ENCODE assay signal across 13 cellular contexts in genomic region chr21:14527690-14528652, GRCh38. TPM values are rescaled to one million over a fixed set of nuclear protein-coding genes. Genes with fewer than 3 reads are reported as not detected.
A peak's percentile ranks its signal among the peaks of the same experiment; 100 is the strongest.
DNase-seq lines count a peak whose midpoint lies in the region; ATAC-seq and TF ChIP-seq lines count a peak whose summit lies in the region.
"Had no signal": no experiment of that assay in that cellular context is flagged by ENCODE, and none has a peak within 500 bp of the region (broad histone marks: within the 10 kb centered on the region; RNA-seq: fewer than 3 reads in every experiment).

No MANE protein-coding gene starts in this region.

- peaks cover 77% of the 10 kb centered on the region for H3K79me2 ChIP-seq in SU-DHL-6 (ENCODE audit: insufficient read depth, low read length)

- H3K27me3 ChIP-seq in SU-DHL-6 (ENCODE audit: low read length): no peaks in the 10 kb centered on the region
- H3K27me3 ChIP-seq: foreskin keratinocyte, testis had no signal

- peak overlapping the region; percentile 91 for H3K4me3 Mint-ChIP-seq in natural killer cell treated with Interleukin-12 subunit alpha and Interleukin-12 subunit beta and Interleukin-15 and Interleukin-18, amount 100 ng/mL, for 72 hours
- H3K4me3 Mint-ChIP-seq in natural killer cell: no peak overlapping the region

- no peak for DNase-seq in natural killer cell treated with Interleukin-12 subunit alpha and Interleukin-12 subunit beta and Interleukin-15 and Interleukin-18, amount 100 ng/mL, for 72 hours (ENCODE audit: low spot score)
- DNase-seq in natural killer cell (no peak), fibroblast of mammary gland (ENCODE audit: low read depth) (peak; percentile 23), NCI-H524 (lab: John Stamatoyannopoulos, UW) (no peak), hepatic stellate cell (ENCODE audit: low spot score) (no peak), NCI-H2107 (lab: John Stamatoyannopoulos, UW) (no peak)
- DNase-seq: foreskin keratinocyte, NCI-H2171, psoas muscle, testis had no signal

- 0 out of 2 replicates have a peak overlapping the region, but pooled peaks have one; percentile 7 for H3K27ac ChIP-seq in SU-DHL-6 (ENCODE audit: low read depth, low read length)
- H3K27ac ChIP-seq: foreskin keratinocyte, psoas muscle, testis had no signal

- H3K27me3 Mint-ChIP-seq in natural killer cell treated with Interleukin-12 subunit alpha and Interleukin-12 subunit beta and Interleukin-15 and Interleukin-18, amount 100 ng/mL, for 72 hours: no peaks in the 10 kb centered on the region
- no peaks in the 10 kb centered on the region for H3K27me3 Mint-ChIP-seq in natural killer cell (ENCODE audit: low read depth in 2 of 2)

- intact Hi-C loops in natural killer cell (cut with micrococcal nuclease): loop anchor here (10.0 kb wide), 1 partner anchor 157 kb away; no protein-coding TSS in a partner anchor

- peaks cover 1% of the 10 kb centered on the region; the same call in 1 of the 2 replicates for H3F3A ChIP-seq in SU-DHL-6 (ENCODE audit: insufficient read depth)

- H3K9ac ChIP-seq in SU-DHL-6 (ENCODE audit: low read length): 0 out of 2 replicates have a peak overlapping the region, but pooled peaks have one; percentile 5

- 0 out of 2 replicates have a peak, but pooled peaks cover 4% of the 10 kb centered on the region for H3K36me3 ChIP-seq in SU-DHL-6 (ENCODE audit: low read length)

- H3K9me2 ChIP-seq in SU-DHL-6 (replicated peaks; ENCODE audit: insufficient read depth, low read length): no peaks in the 10 kb centered on the region

- ATAC-seq in natural killer cell treated with Interleukin-12 subunit alpha and Interleukin-12 subunit beta and Interleukin-15 and Interleukin-18, amount 100 ng/mL, for 72 hours: no peak
- ATAC-seq in natural killer cell (no peak), esophagus mucosa (no peak)
- ATAC-seq: foreskin keratinocyte, HCT116, psoas muscle had no signal

- no peak overlapping the region for H2AFZ ChIP-seq in SU-DHL-6 (ENCODE audit: low read depth, low read length, severe bottlenecking)

- peak overlapping the region; percentile 100 for H3K27ac Mint-ChIP-seq in natural killer cell treated with Interleukin-12 subunit alpha and Interleukin-12 subunit beta and Interleukin-15 and Interleukin-18, amount 100 ng/mL, for 72 hours
- peak overlapping the region in 1 of 2 donors; percentile 83 for H3K27ac Mint-ChIP-seq in natural killer cell

- peaks cover 51 to 67% of the 10 kb centered on the region in 2 donors for H3K4me1 Mint-ChIP-seq in natural killer cell treated with Interleukin-12 subunit alpha and Interleukin-12 subunit beta and Interleukin-15 and Interleukin-18, amount 100 ng/mL, for 72 hours (ENCODE audit: low read depth in 2 of 2)
- peaks cover 39% of the 10 kb centered on the region in 2 donors for H3K4me1 Mint-ChIP-seq in natural killer cell

- TF ChIP-seq CTCF in natural killer cell (IDR thresholded peaks at IDR 0.05) (no peak), SU-DHL-6 (IDR thresholded peaks at IDR 0.05; ENCODE audit: insufficient read depth, low read length, poor library complexity, severe bottlenecking) (no peak), fibroblast of mammary gland (conservative IDR thresholded peaks at IDR 0.05; ENCODE audit: control insufficient read depth, insufficient read depth, low read depth, low read length) (no peak)

- no peaks in the 10 kb centered on the region for H4K20me1 ChIP-seq in SU-DHL-6 (ENCODE audit: low read depth, low read length)

- H3K4me3 ChIP-seq in SU-DHL-6 (ENCODE audit: insufficient read depth, low read length, poor library complexity, severe bottlenecking): no peak overlapping the region
- no peak overlapping the region for H3K4me3 ChIP-seq in fibroblast of mammary gland (ENCODE audit: control insufficient read depth, low read depth, low read length)
- H3K4me3 ChIP-seq: psoas muscle, testis had no signal

- H3K9me3 Mint-ChIP-seq in natural killer cell treated with Interleukin-12 subunit alpha and Interleukin-12 subunit beta and Interleukin-15 and Interleukin-18, amount 100 ng/mL, for 72 hours: peaks cover 7% of the 10 kb centered on the region
- no peaks in the 10 kb centered on the region for H3K9me3 Mint-ChIP-seq in natural killer cell

- peaks cover 38% of the 10 kb centered on the region for H3K36me3 Mint-ChIP-seq in natural killer cell treated with Interleukin-12 subunit alpha and Interleukin-12 subunit beta and Interleukin-15 and Interleukin-18, amount 100 ng/mL, for 72 hours
- H3K36me3 Mint-ChIP-seq in natural killer cell: no peaks in the 10 kb centered on the region

- H3K9me3 ChIP-seq in SU-DHL-6 (ENCODE audit: insufficient read depth, low read length): no peaks in the 10 kb centered on the region
- H3K9me3 ChIP-seq: psoas muscle, testis had no signal

- H3K4me2 ChIP-seq in SU-DHL-6 (ENCODE audit: low read depth, low read length, poor library complexity, severe bottlenecking): peak overlapping the region; percentile 57

RNA-seq across cellular contexts. Expression of gene SAMSN1, which starts 18.1 kb away (rescaled TPM):
- total RNA-seq in natural killer cell treated with Interleukin-12 subunit alpha and Interleukin-12 subunit beta and Interleukin-15 and Interleukin-18, amount 100 ng/mL, for 72 hours: 100 to 1,000 TPM; 158 to 383 TPM
- total RNA-seq in natural killer cell (100 to 1,000 TPM in 1 of 3 donors, 10 to 100 TPM in 2; 17.7 to 101 (median 18.2) TPM), esophagus mucosa (2.2 TPM)
- total RNA-seq: foreskin keratinocyte had no signal
